Comparison of ENCODE assay signal across 10 cellular contexts in the genomic region with DNA sequence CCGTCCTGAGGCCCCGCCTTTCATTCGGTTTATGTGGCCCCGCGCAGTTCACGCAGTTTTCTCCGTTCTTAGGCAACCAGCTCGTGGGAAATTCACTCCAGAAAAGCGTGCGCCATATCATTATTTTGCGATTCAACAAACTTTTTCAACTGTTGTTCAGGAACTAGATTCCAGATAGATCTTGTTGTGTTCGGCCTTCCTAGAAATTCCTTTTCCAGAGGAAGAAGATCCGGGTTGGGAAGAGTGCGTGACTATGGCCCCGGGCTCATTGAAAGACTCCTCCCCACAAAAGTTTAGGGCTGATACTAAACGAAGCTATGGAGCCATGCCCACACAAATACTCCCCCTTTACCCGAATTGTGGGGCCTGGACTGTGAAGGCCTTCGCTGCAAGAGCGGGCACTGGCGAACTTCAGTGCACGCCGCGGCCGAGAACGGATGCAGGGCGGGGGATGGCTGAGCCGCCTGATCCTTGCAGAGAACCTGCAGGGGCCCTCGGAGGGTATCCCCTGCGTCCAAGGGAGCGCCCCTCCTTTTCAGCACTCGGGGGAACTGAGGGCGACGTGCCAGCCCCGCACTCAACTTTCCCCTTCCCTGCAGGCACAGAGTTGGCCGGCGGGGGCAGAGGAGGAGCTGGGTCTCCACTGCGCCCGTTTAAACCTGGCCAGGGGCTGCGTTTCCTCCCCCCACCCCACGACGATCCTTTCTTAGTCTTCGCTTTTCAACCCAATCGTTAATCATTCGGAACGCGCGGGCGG. TPM values are rescaled to one million over a fixed set of nuclear protein-coding genes. Genes with fewer than 3 reads are reported as not detected.
DNase-seq lines count a peak whose midpoint lies in the region; ATAC-seq and TF ChIP-seq lines count a peak whose summit lies in the region.
"Had no signal": no experiment of that assay in that cellular context is flagged by ENCODE, and none has a peak within 500 bp of the region (broad histone marks: within the 10 kb centered on the region; RNA-seq: fewer than 3 reads in every experiment).

No MANE protein-coding gene starts in this region.

- ATAC-seq in HG02798 (IDR thresholded peaks at IDR 0.05; ENCODE audit: poor library complexity, unreplicated experiment): no peak
- ATAC-seq: Panc1 had no signal

- DNase-seq in DMS79 treated with DMSO at 0.1 percent for 48 hours (lab: John Stamatoyannopoulos, UW) (peak; percentile 91), esophagus squamous epithelium (lab: John Stamatoyannopoulos, UW) (no peak), COLO829 (ENCODE audit: low spot score) (no peak), kidney glomerular epithelial cell (lab: John Stamatoyannopoulos, UW) (no peak)
- no peak for DNase-seq in Jurkat, Clone E6-1 (ENCODE audit: low read depth, low spot score)
- DNase-seq: cortex of kidney had no signal

- 8 to 20% methylated on average over 21 to 23 of the region's 48 CpGs for WGBS in esophagus squamous epithelium, 2 donors

- TF ChIP-seq POLR2A in esophagus squamous epithelium (IDR thresholded peaks at IDR 0.05): no peak

- peak overlapping the region; percentile 50 for H3K4me3 ChIP-seq in Jurkat, Clone E6-1 (ENCODE audit: low read length)
- H3K4me3 ChIP-seq in esophagus squamous epithelium (peak overlapping the region in 3 of 4 donors; percentile 1 to 52 (median 40)), rectal smooth muscle tissue (ENCODE audit: low read length) (peak overlapping the region; percentile 13)

- H3K36me3 ChIP-seq in esophagus squamous epithelium: no peaks in the 10 kb centered on the region
- no peaks in the 10 kb centered on the region for H3K36me3 ChIP-seq in rectal smooth muscle tissue (ENCODE audit: control insufficient read depth, insufficient read depth, low read length)

- no peak overlapping the region for H3K9ac ChIP-seq in rectal smooth muscle tissue (ENCODE audit: low read length)

- H3K27ac ChIP-seq in esophagus squamous epithelium: no peak overlapping the region
- no peak overlapping the region for H3K27ac ChIP-seq in rectal smooth muscle tissue (ENCODE audit: low read depth, low read length)

- H3K4me1 ChIP-seq in esophagus squamous epithelium (peaks cover 0 to 39% (median 17%) of the 10 kb centered on the region in 3 donors), rectal smooth muscle tissue (ENCODE audit: control insufficient read depth, insufficient read depth, low read length) (no peaks in the 10 kb centered on the region)

- H3K27me3 ChIP-seq in esophagus squamous epithelium: peaks cover 26 to 100% (median 47%) of the 10 kb centered on the region in 4 donors
- H3K27me3 ChIP-seq in rectal smooth muscle tissue (ENCODE audit: control insufficient read depth, insufficient read depth, low read length): peaks cover 38% of the 10 kb centered on the region

- TF ChIP-seq CTCF in esophagus squamous epithelium (IDR thresholded peaks at IDR 0.05): no peak

- intact Hi-C loops in esophagus squamous epithelium (cut with DNase I): no loop called here

- no peaks in the 10 kb centered on the region for H3K9me3 ChIP-seq in esophagus squamous epithelium

RNA-seq across cellular contexts. Expression of a gene that starts 0.9 kb away (rescaled TPM):
- not detected for polyA plus RNA-seq in Jurkat, Clone E6-1 (2012; ENCODE audit: insufficient read depth, insufficient read length)
- under 1 TPM in 1 of 4 donors, not detected in 3; 0.19 TPM for total RNA-seq in esophagus squamous epithelium
- total RNA-seq: kidney epithelial cell had no signal
